Comparison of ENCODE assay signal across 12 cellular contexts in the genomic region with DNA sequence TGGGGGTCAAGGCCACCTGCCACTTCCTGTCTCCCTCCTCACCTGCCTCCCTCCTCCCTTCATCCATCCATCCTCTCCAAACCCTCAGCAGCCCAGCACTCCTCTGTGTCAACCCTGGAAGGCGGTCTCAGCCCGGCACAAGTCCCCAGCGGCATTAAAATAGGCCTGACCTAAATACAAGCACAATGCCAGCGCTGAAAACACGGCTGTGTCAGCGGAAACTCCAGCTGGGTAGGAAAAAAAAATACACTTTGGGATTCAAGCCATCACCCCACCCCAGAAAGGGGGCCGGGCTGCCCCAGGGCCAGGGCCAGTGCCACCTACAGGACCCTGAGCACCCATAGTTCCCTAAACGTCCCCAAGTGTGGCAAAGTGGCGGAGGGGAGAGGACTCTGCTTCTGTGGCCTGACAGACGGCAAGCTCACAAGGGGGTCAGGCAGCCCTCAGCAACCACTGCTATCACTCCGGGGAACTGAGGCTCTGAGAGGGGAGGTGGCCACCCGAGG. TPM values are rescaled to one million over a fixed set of nuclear protein-coding genes. Genes with fewer than 3 reads are reported as not detected.
DNase-seq lines count a peak whose midpoint lies in the region; ATAC-seq and TF ChIP-seq lines count a peak whose summit lies in the region.
"Had no signal": no experiment of that assay in that cellular context is flagged by ENCODE, and none has a peak within 500 bp of the region (broad histone marks: within the 10 kb centered on the region; RNA-seq: fewer than 3 reads in every experiment).

No MANE protein-coding gene starts in this region.

- no peak for TF ChIP-seq CTCF in H9 (conservative IDR thresholded peaks at IDR 0.05)
- TF ChIP-seq CTCF in Caco-2 (IDR thresholded peaks at IDR 0.05; ENCODE audit: insufficient read depth in 1 of 2, low read depth in 1 of 2, low read length in 1 of 2, severe bottlenecking in 1 of 2, unreplicated experiment in 1 of 2), result no peak

- H3K27ac Mint-ChIP-seq in H9, result peak overlapping the region; percentile 68 to 98 (median 72); a peak in 6 of 7 replicates
- no peak overlapping the region for H3K27ac Mint-ChIP-seq in activated CD4-positive, alpha-beta T cell treated with anti-CD3 and anti-CD28 coated beads, Interleukin-2, amount 10 ng/mL, durations not matched to agents 24 days and 14 days
- no peak overlapping the region for H3K27ac Mint-ChIP-seq in Caco-2 (ENCODE audit: unreplicated experiment)
- H3K27ac Mint-ChIP-seq: activated naive CD8-positive, alpha-beta T cell treated with anti-CD3 and anti-CD28 coated beads, Interleukin-2, amount 10 ng/mL, durations not matched to agents 7 days and 5 days; CD4-positive, CD25-positive, alpha-beta regulatory T cell; stimulated activated memory B cell treated with anti-CD40 and anti-IgM and Interleukin-4, amounts not matched to agents 10 μg/mL and 1 μg/mL and 100 μg/mL, for 72 hours had no signal

- H3K23ac ChIP-seq in H9 (ENCODE audit: insufficient read length, low read depth, low read length), result no peak overlapping the region

- no CpG with 5 or more reads among the region's 12 CpGs for WGBS in H9 (ENCODE audit: extremely low coverage, insufficient read length, low lambda C conversion rate)

- H3K23me2 ChIP-seq in H9 (ENCODE audit: insufficient read length, low read depth, low read length, poor library complexity, severe bottlenecking), result peaks cover 4% of the 10 kb centered on the region

- H3K4me1 ChIP-seq in H9 (ENCODE audit: insufficient read depth, low read length), result peaks cover 4% of the 10 kb centered on the region; the same call in 1 of the 2 replicates
- H3K4me1 ChIP-seq in iPS-18a (ENCODE audit: control insufficient read depth, low read depth, low read length), result peaks cover 5% of the 10 kb centered on the region
- peaks cover 3% of the 10 kb centered on the region; the same call in 1 of the 2 replicates for H3K4me1 ChIP-seq in Caco-2

- H4K8ac ChIP-seq in H9 (replicated peaks; ENCODE audit: insufficient read length, low read depth, low read length), result no peak overlapping the region

- BruUV-seq in Caco-2 (replicated peaks; lab: Mats Ljungman, UMichigan), result no TSS peak

- peak overlapping the region; percentile 62 for H3K18ac ChIP-seq in H9 (ENCODE audit: insufficient read length, low read depth, low read length)

- H3K4me3 Mint-ChIP-seq in H9 (peak overlapping the region in 1 of 2 experiments; percentile 47; a peak in 1 of 5 replicates), Caco-2 (ENCODE audit: unreplicated experiment) (no peak overlapping the region)
- no peak overlapping the region for H3K4me3 Mint-ChIP-seq in activated CD4-positive, alpha-beta T cell treated with anti-CD3 and anti-CD28 coated beads, Interleukin-2, amount 10 ng/mL, durations not matched to agents 24 days and 14 days
- H3K4me3 Mint-ChIP-seq: activated naive CD8-positive, alpha-beta T cell treated with anti-CD3 and anti-CD28 coated beads, Interleukin-2, amount 10 ng/mL, durations not matched to agents 7 days and 5 days; CD4-positive, CD25-positive, alpha-beta regulatory T cell; stimulated activated memory B cell treated with anti-CD40 and anti-IgM and Interleukin-4, amounts not matched to agents 10 μg/mL and 1 μg/mL and 100 μg/mL, for 72 hours had no signal

- no peak overlapping the region for H3K9ac ChIP-seq in H9 (ENCODE audit: extremely low read depth, insufficient read length, low read length)
- peak overlapping the region; percentile 28 for H3K9ac ChIP-seq in iPS-18a (ENCODE audit: low read length)

- CTCF ChIA-PET in Caco-2 (lab: Charles Lee), result no interaction called here

- no peak overlapping the region for H2AK5ac ChIP-seq in H9 (ENCODE audit: insufficient read length, low read length)

- H2BK5ac ChIP-seq in H9 (ENCODE audit: insufficient read length, low read length), result no peak overlapping the region

- intact Hi-C loops in activated CD4-positive, alpha-beta T cell treated with anti-CD3 and anti-CD28 coated beads, Interleukin-2, amount 10 ng/mL, durations not matched to agents 24 days and 14 days (cut with micrococcal nuclease), result no loop called here
- intact Hi-C loops in Caco-2 (cut with micrococcal nuclease; ENCODE audit: unreplicated experiment), result no loop called here

- peaks cover 19 to 23% of the 10 kb centered on the region in 2 experiments for H3K4me1 Mint-ChIP-seq in H9
- H3K4me1 Mint-ChIP-seq in activated CD4-positive, alpha-beta T cell treated with anti-CD3 and anti-CD28 coated beads, Interleukin-2, amount 10 ng/mL, durations not matched to agents 24 days and 14 days, result no peaks in the 10 kb centered on the region
- no peaks in the 10 kb centered on the region for H3K4me1 Mint-ChIP-seq in Caco-2 (ENCODE audit: low read depth, unreplicated experiment)
- H3K4me1 Mint-ChIP-seq: activated naive CD8-positive, alpha-beta T cell treated with anti-CD3 and anti-CD28 coated beads, Interleukin-2, amount 10 ng/mL, durations not matched to agents 7 days and 5 days; CD4-positive, CD25-positive, alpha-beta regulatory T cell; stimulated activated memory B cell treated with anti-CD40 and anti-IgM and Interleukin-4, amounts not matched to agents 10 μg/mL and 1 μg/mL and 100 μg/mL, for 72 hours had no signal

- H4K91ac ChIP-seq in H9 (ENCODE audit: insufficient read length, low read depth, low read length), result no peak overlapping the region

- H3K4me3 ChIP-seq in iPS-18a (ENCODE audit: low read length) (no peak overlapping the region), Caco-2 (ENCODE audit: low read depth, low read length) (no peak overlapping the region)

- peak overlapping the region; percentile 49 for H3K14ac ChIP-seq in H9 (ENCODE audit: insufficient read depth, low read length)

- H3K79me2 ChIP-seq in H9 (ENCODE audit: insufficient read depth, low read length), result no peaks in the 10 kb centered on the region

- no peak overlapping the region for H3T11ph ChIP-seq in H9 (ENCODE audit: low read length)

- no peaks in the 10 kb centered on the region for H3K27me3 Mint-ChIP-seq in H9 (ENCODE audit: low read depth)
- no peaks in the 10 kb centered on the region for H3K27me3 Mint-ChIP-seq in activated CD4-positive, alpha-beta T cell treated with anti-CD3 and anti-CD28 coated beads, Interleukin-2, amount 10 ng/mL, durations not matched to agents 24 days and 14 days
- no peaks in the 10 kb centered on the region for H3K27me3 Mint-ChIP-seq in Caco-2 (ENCODE audit: insufficient read depth, unreplicated experiment)
- H3K27me3 Mint-ChIP-seq: activated naive CD8-positive, alpha-beta T cell treated with anti-CD3 and anti-CD28 coated beads, Interleukin-2, amount 10 ng/mL, durations not matched to agents 7 days and 5 days; CD4-positive, CD25-positive, alpha-beta regulatory T cell; stimulated activated memory B cell treated with anti-CD40 and anti-IgM and Interleukin-4, amounts not matched to agents 10 μg/mL and 1 μg/mL and 100 μg/mL, for 72 hours had no signal

- H3K36me3 ChIP-seq in iPS-18a (ENCODE audit: control insufficient read depth, low read depth, low read length), result no peaks in the 10 kb centered on the region
- H3K36me3 ChIP-seq in Caco-2 (ENCODE audit: control insufficient read depth, insufficient read depth, low read length), result no peaks in the 10 kb centered on the region

- H3K27me3 ChIP-seq in H9 (ENCODE audit: insufficient read depth, low read length) (no peaks in the 10 kb centered on the region), iPS-18a (ENCODE audit: control insufficient read depth, insufficient read depth, low read length) (no peaks in the 10 kb centered on the region), Caco-2 (replicated peaks; ENCODE audit: control insufficient read depth, insufficient read depth, low read length) (no peaks in the 10 kb centered on the region)

- H3K56ac ChIP-seq in H9 (ENCODE audit: insufficient read length, low read depth, low read length), result no peak overlapping the region

- no peak overlapping the region for H3K4ac ChIP-seq in H9 (ENCODE audit: low read depth, low read length)

- no peaks in the 10 kb centered on the region for H4K20me1 ChIP-seq in H9 (ENCODE audit: control insufficient read depth, insufficient read depth, insufficient read length)

- ATAC-seq in HG02623 (IDR thresholded peaks at IDR 0.05; ENCODE audit: unreplicated experiment), result no peak
- ATAC-seq: activated CD4-positive, CD25-positive, alpha-beta regulatory T cell treated with anti-CD3 and anti-CD28 coated beads, Interleukin-2, amount 50 U/mL, for 24 hours; stimulated activated memory B cell treated with anti-CD40 and anti-IgM and Interleukin-4, amounts not matched to agents 10 μg/mL and 1 μg/mL and 100 μg/mL, for 72 hours had no signal

- H2BK12ac ChIP-seq in H9 (ENCODE audit: insufficient read length, low read depth, low read length), result peak overlapping the region; percentile 15

- no peak overlapping the region for H2AFZ ChIP-seq in H9 (ENCODE audit: low read length)

- no peak overlapping the region for H2BK15ac ChIP-seq in H9 (ENCODE audit: low read depth, low read length)

- H3K79me1 ChIP-seq in H9 (ENCODE audit: insufficient read depth, low read depth, low read length, poor library complexity, severe bottlenecking), result no peaks in the 10 kb centered on the region

- no peak overlapping the region for H2BK20ac ChIP-seq in H9 (ENCODE audit: low read depth, low read length, poor library complexity, severe bottlenecking)

- H3K27ac ChIP-seq in H9 (ENCODE audit: insufficient read length, low read depth, low read length) (peak overlapping the region; percentile 36), iPS-18a (ENCODE audit: low read length) (no peak overlapping the region)

- no peak overlapping the region for H3K4me2 ChIP-seq in H9 (ENCODE audit: insufficient read depth, insufficient read length, low read length)

- POLR2A ChIA-PET in Caco-2 (lab: Charles Lee), result no interaction called here

- H3K9me3 ChIP-seq in H9 (ENCODE audit: control insufficient read depth, low read depth, low read length), result no peaks in the 10 kb centered on the region
- no peaks in the 10 kb centered on the region for H3K9me3 ChIP-seq in iPS-18a (ENCODE audit: control insufficient read depth, low read depth, low read length)
- H3K9me3 ChIP-seq in Caco-2, result no peaks in the 10 kb centered on the region

- H3K9me3 Mint-ChIP-seq in H9, result no peaks in the 10 kb centered on the region; a peak in 1 of 5 replicates
- no peaks in the 10 kb centered on the region for H3K9me3 Mint-ChIP-seq in activated CD4-positive, alpha-beta T cell treated with anti-CD3 and anti-CD28 coated beads, Interleukin-2, amount 10 ng/mL, durations not matched to agents 24 days and 14 days
- H3K9me3 Mint-ChIP-seq in Caco-2 (ENCODE audit: unreplicated experiment), result no peaks in the 10 kb centered on the region
- H3K9me3 Mint-ChIP-seq: activated naive CD8-positive, alpha-beta T cell treated with anti-CD3 and anti-CD28 coated beads, Interleukin-2, amount 10 ng/mL, durations not matched to agents 7 days and 5 days; stimulated activated memory B cell treated with anti-CD40 and anti-IgM and Interleukin-4, amounts not matched to agents 10 μg/mL and 1 μg/mL and 100 μg/mL, for 72 hours had no signal

- H3K36me3 Mint-ChIP-seq in H9 (ENCODE audit: insufficient read depth in 1 of 3, low read depth in 3 of 3) (no peaks in the 10 kb centered on the region), Caco-2 (ENCODE audit: insufficient read depth, unreplicated experiment) (no peaks in the 10 kb centered on the region)
- H3K36me3 Mint-ChIP-seq in activated CD4-positive, alpha-beta T cell treated with anti-CD3 and anti-CD28 coated beads, Interleukin-2, amount 10 ng/mL, durations not matched to agents 24 days and 14 days (ENCODE audit: low read depth), result no peaks in the 10 kb centered on the region
- H3K36me3 Mint-ChIP-seq: activated naive CD8-positive, alpha-beta T cell treated with anti-CD3 and anti-CD28 coated beads, Interleukin-2, amount 10 ng/mL, durations not matched to agents 7 days and 5 days; CD4-positive, CD25-positive, alpha-beta regulatory T cell; stimulated activated memory B cell treated with anti-CD40 and anti-IgM and Interleukin-4, amounts not matched to agents 10 μg/mL and 1 μg/mL and 100 μg/mL, for 72 hours had no signal

- no peak overlapping the region for H2BK120ac ChIP-seq in H9 (ENCODE audit: low read depth, low read length, poor library complexity, severe bottlenecking)

- no peak overlapping the region for H4K5ac ChIP-seq in H9 (ENCODE audit: insufficient read length, low read depth, low read length)

- DNase-seq in H9 (peak; percentile 58), amygdala (lab: John Stamatoyannopoulos, UW) (peak in 38 of 56 donors; percentile 6 to 69 (median 34)), retina (peak; percentile 91), Caco-2 (no peak)
- DNase-seq in activated CD4-positive, alpha-beta T cell treated with anti-CD3 and anti-CD28 coated beads, Interleukin-2, amount 10 ng/mL, durations not matched to agents 24 days and 14 days, result no peak
- DNase-seq: activated naive CD8-positive, alpha-beta T cell treated with anti-CD3 and anti-CD28 coated beads, Interleukin-2, amount 10 ng/mL, durations not matched to agents 7 days and 5 days; CD4-positive, CD25-positive, alpha-beta regulatory T cell; stimulated activated CD4-positive, alpha-beta T cell treated with anti-CD3 and anti-CD28 coated beads, Interleukin-4, amount 100 ng/mL, for 4 hours had no signal

RNA-seq across cellular contexts. Expression of a gene that starts 22.7 kb away (rescaled TPM):
- total RNA-seq in H9 (2021) (34.3 and 39.9 TPM in 2 replicates), Caco-2 (2022) (53.6 and 54.6 TPM in 2 replicates)
- 1.4 and 2.7 TPM in 2 replicates for total RNA-seq in activated CD4-positive, alpha-beta T cell treated with anti-CD3 and anti-CD28 coated beads, Interleukin-2, amount 10 ng/mL, durations not matched to agents 24 days and 14 days

Comparison
In these comparisons a context has a peak if more than half of its experiments do, and no peak if none do; other contexts are left out.
1. DNase-seq: peak in H9 (single experiment), amygdala (38 of 56) and retina (single experiment); none in activated CD4-positive, alpha-beta T cell treated with anti-CD3 and anti-CD28 coated beads, Interleukin-2, amount 10 ng/mL, durations not matched to agents 24 days and 14 days (single experiment) and Caco-2 (0 of 2).
2. H3K27ac Mint-ChIP-seq: peak in H9 (3 of 3); none in activated CD4-positive, alpha-beta T cell treated with anti-CD3 and anti-CD28 coated beads, Interleukin-2, amount 10 ng/mL, durations not matched to agents 24 days and 14 days (single experiment) and Caco-2 (single experiment).